ENCODE assay signal across 1 cellular context in genomic region chr6:168210239-168211107, GRCh38.
TF ChIP-seq lines count a peak whose summit lies in the region.

No MANE protein-coding gene starts in this region.

TF ChIP-seq in H1, 55 proteins besides CTCF, POLR2A, EP300 and RAD21 (continued from another document):
- TF ChIP-seq HDAC2 (IDR thresholded peaks at IDR 0.05; ENCODE audit: borderline replicate concordance in 1 of 2, low read depth in 2 of 2, low read length in 2 of 2): no peak
- TF ChIP-seq GTF2F1 (IDR thresholded peaks at IDR 0.05; ENCODE audit: borderline replicate concordance, low read depth, low read length): no peak
- TF ChIP-seq SAP30 (IDR thresholded peaks at IDR 0.05; ENCODE audit: insufficient read depth, insufficient replicate concordance, low read length): no peak
TF ChIP-seq in H1: peak in this region for 0.
